In genomic region chr9:131875828-131876485, GRCh38 we compare ENCODE assay signal across 15 cellular contexts.
DNase-seq lines count a peak whose midpoint lies in the region; ATAC-seq and TF ChIP-seq lines count a peak whose summit lies in the region.
"Had no signal": no experiment of that assay in that cellular context is flagged by ENCODE, and none has a peak within 500 bp of the region (broad histone marks: within the 10 kb centered on the region; RNA-seq: fewer than 3 reads in every experiment).

No MANE protein-coding gene starts in this region.

- no peaks in the 10 kb centered on the region for H3K27me3 Mint-ChIP-seq in activated CD4-positive, alpha-beta T cell treated with anti-CD3 and anti-CD28 coated beads, Interleukin-2, amount 10 ng/mL, durations not matched to agents 24 days and 14 days
- H3K27me3 Mint-ChIP-seq in progenitor cell of endocrine pancreas, result no peaks in the 10 kb centered on the region
- H3K27me3 Mint-ChIP-seq: activated naive CD4-positive, alpha-beta T cell treated with anti-CD3 and anti-CD28 coated beads, Interleukin-2, amount 50 U/mL, for 24 hours; naive thymus-derived CD8-positive, alpha-beta T cell had no signal

- no peak for TF ChIP-seq EP300 in upper lobe of left lung (IDR thresholded peaks at IDR 0.05)

- ATAC-seq in HG02623 (IDR thresholded peaks at IDR 0.05; ENCODE audit: unreplicated experiment) (no peak), upper lobe of left lung (ENCODE audit: low FRiP score in 2 of 2) (no peak)
- ATAC-seq: left colon; naive thymus-derived CD8-positive, alpha-beta T cell; WTC11 had no signal

- no peaks in the 10 kb centered on the region for H3K9me3 ChIP-seq in upper lobe of left lung

- H3K36me3 Mint-ChIP-seq in activated CD4-positive, alpha-beta T cell treated with anti-CD3 and anti-CD28 coated beads, Interleukin-2, amount 10 ng/mL, durations not matched to agents 24 days and 14 days (ENCODE audit: low read depth), result no peaks in the 10 kb centered on the region
- H3K36me3 Mint-ChIP-seq in progenitor cell of endocrine pancreas (ENCODE audit: insufficient read depth), result no peaks in the 10 kb centered on the region
- H3K36me3 Mint-ChIP-seq: activated naive CD4-positive, alpha-beta T cell treated with anti-CD3 and anti-CD28 coated beads, Interleukin-2, amount 50 U/mL, for 24 hours; WTC11 had no signal

- no peaks in the 10 kb centered on the region for H3K4me1 ChIP-seq in upper lobe of left lung

- no peaks in the 10 kb centered on the region for H3K9me3 Mint-ChIP-seq in activated CD4-positive, alpha-beta T cell treated with anti-CD3 and anti-CD28 coated beads, Interleukin-2, amount 10 ng/mL, durations not matched to agents 24 days and 14 days
- no peaks in the 10 kb centered on the region for H3K9me3 Mint-ChIP-seq in progenitor cell of endocrine pancreas (ENCODE audit: low read depth)
- H3K9me3 Mint-ChIP-seq: activated naive CD4-positive, alpha-beta T cell treated with anti-CD3 and anti-CD28 coated beads, Interleukin-2, amount 50 U/mL, for 24 hours; naive thymus-derived CD8-positive, alpha-beta T cell; WTC11 had no signal

- intact Hi-C loops in activated CD4-positive, alpha-beta T cell treated with anti-CD3 and anti-CD28 coated beads, Interleukin-2, amount 10 ng/mL, durations not matched to agents 24 days and 14 days (cut with micrococcal nuclease), result no loop called here

- peaks cover 29% of the 10 kb centered on the region for H3K4me1 Mint-ChIP-seq in activated CD4-positive, alpha-beta T cell treated with anti-CD3 and anti-CD28 coated beads, Interleukin-2, amount 10 ng/mL, durations not matched to agents 24 days and 14 days
- H3K4me1 Mint-ChIP-seq in progenitor cell of endocrine pancreas (ENCODE audit: low read depth), result peaks cover 2% of the 10 kb centered on the region
- H3K4me1 Mint-ChIP-seq: activated naive CD4-positive, alpha-beta T cell treated with anti-CD3 and anti-CD28 coated beads, Interleukin-2, amount 50 U/mL, for 24 hours had no signal

- peak overlapping the region; percentile 81 for H3K27ac Mint-ChIP-seq in activated CD4-positive, alpha-beta T cell treated with anti-CD3 and anti-CD28 coated beads, Interleukin-2, amount 10 ng/mL, durations not matched to agents 24 days and 14 days
- peak overlapping the region; percentile 59 for H3K27ac Mint-ChIP-seq in progenitor cell of endocrine pancreas
- H3K27ac Mint-ChIP-seq: activated naive CD4-positive, alpha-beta T cell treated with anti-CD3 and anti-CD28 coated beads, Interleukin-2, amount 50 U/mL, for 24 hours; WTC11 had no signal

- 90 to 92% methylated on average over 17 of the region's 17 CpGs for WGBS in upper lobe of left lung, 2 donors

- DNase-seq in activated CD4-positive, alpha-beta T cell treated with anti-CD3 and anti-CD28 coated beads, Interleukin-2, amount 10 ng/mL, durations not matched to agents 24 days and 14 days, result peak; percentile 72
- DNase-seq in activated CD4-positive, alpha-beta T cell treated with anti-CD3 and anti-CD28 coated beads, Interleukin-2, amount 50 U/mL, for 1 hour, result no peak
- DNase-seq in MV-4-11 (lab: John Stamatoyannopoulos, UW), result peak; percentile 20
- DNase-seq in dermis microvascular lymphatic vessel endothelial cell (ENCODE audit: low read depth in 2 of 2), result peak; percentile 15 to 17
- no peak for DNase-seq in progenitor cell of endocrine pancreas (ENCODE audit: low spot score, unreplicated experiment)
- no peak for DNase-seq in NCI-H69 (lab: John Stamatoyannopoulos, UW)
- DNase-seq in upper lobe of left lung, result no peak
- DNase-seq: left colon; naive thymus-derived CD8-positive, alpha-beta T cell; NCI-H446 treated with DMSO at 0.1 percent for 48 hours; SHP77 treated with DMSO at 0.1 percent for 48 hours had no signal

- no peak overlapping the region for H3K4me3 ChIP-seq in upper lobe of left lung
- H3K4me3 ChIP-seq: smooth muscle cell had no signal

- no peak for TF ChIP-seq POLR2A in upper lobe of left lung (IDR thresholded peaks at IDR 0.05)

- H3K27ac ChIP-seq in upper lobe of left lung, result no peak overlapping the region

- H3K36me3 ChIP-seq in upper lobe of left lung, result peaks cover 0 to 10% (median 3%) of the 10 kb centered on the region in 4 donors

- H3K4me3 Mint-ChIP-seq in activated CD4-positive, alpha-beta T cell treated with anti-CD3 and anti-CD28 coated beads, Interleukin-2, amount 10 ng/mL, durations not matched to agents 24 days and 14 days, result peak overlapping the region; percentile 15
- no peak overlapping the region for H3K4me3 Mint-ChIP-seq in progenitor cell of endocrine pancreas (ENCODE audit: low read depth)
- H3K4me3 Mint-ChIP-seq: activated naive CD4-positive, alpha-beta T cell treated with anti-CD3 and anti-CD28 coated beads, Interleukin-2, amount 50 U/mL, for 24 hours; naive thymus-derived CD8-positive, alpha-beta T cell; WTC11 had no signal

- H3K27me3 ChIP-seq in upper lobe of left lung, result no peaks in the 10 kb centered on the region

- TF ChIP-seq CTCF in progenitor cell of endocrine pancreas (IDR thresholded peaks at IDR 0.05; ENCODE audit: unreplicated experiment) (no peak), upper lobe of left lung (IDR thresholded peaks at IDR 0.05) (no peak)

Comparison
In these comparisons a context has a peak if more than half of its experiments do, and no peak if none do; other contexts are left out.
1. DNase-seq: peak in activated CD4-positive, alpha-beta T cell treated with anti-CD3 and anti-CD28 coated beads, Interleukin-2, amount 10 ng/mL, durations not matched to agents 24 days and 14 days (single experiment), MV-4-11 (single experiment) and dermis microvascular lymphatic vessel endothelial cell (2 of 2); none in activated CD4-positive, alpha-beta T cell treated with anti-CD3 and anti-CD28 coated beads, Interleukin-2, amount 50 U/mL, for 1 hour (single experiment), progenitor cell of endocrine pancreas (single experiment), NCI-H69 (single experiment) and upper lobe of left lung (0 of 2).